In the genomic region with DNA sequence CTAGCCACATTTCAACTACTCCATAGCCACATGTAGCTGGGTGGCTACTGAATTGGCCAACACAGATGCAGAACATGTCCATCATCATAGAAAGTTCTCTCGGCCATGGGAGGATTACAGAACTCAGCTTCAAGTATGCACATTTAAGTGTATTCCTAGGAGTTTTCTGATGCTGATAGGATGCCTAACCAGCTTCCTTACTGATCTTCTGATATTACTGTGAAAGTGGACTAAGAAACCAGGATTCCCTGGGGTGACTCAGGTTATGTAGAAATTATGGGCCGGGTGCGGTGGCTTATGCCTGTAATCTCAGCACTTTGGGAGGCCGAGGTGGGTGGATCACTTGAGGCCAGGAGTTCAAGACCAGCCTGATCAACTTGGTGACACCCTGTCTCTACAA, we compare ENCODE assay signal across 20 cellular contexts.
A peak's percentile ranks its signal among the peaks of the same experiment; 100 is the strongest.
DNase-seq lines count a peak whose midpoint lies in the region; ATAC-seq and TF ChIP-seq lines count a peak whose summit lies in the region.
"Had no signal": no experiment of that assay in that cellular context is flagged by ENCODE, and none has a peak within 500 bp of the region (broad histone marks: within the 10 kb centered on the region; RNA-seq: fewer than 3 reads in every experiment).

No MANE protein-coding gene starts in this region.

- H3K4me3 ChIP-seq in right atrium auricular region: no peak overlapping the region
- H3K4me3 ChIP-seq in heart right ventricle: no peak overlapping the region
- no peak overlapping the region for H3K4me3 ChIP-seq in endodermal cell (ENCODE audit: low read length)
- H3K4me3 ChIP-seq in trophoblast cell (ENCODE audit: low read depth, low read length): no peak overlapping the region
- H3K4me3 ChIP-seq: A549; BLaER1 treated with 17β-estradiol and CSF1 and Interleukin-3, amounts not matched to agents 10 nM and 100 nM had no signal

- H3K4me1 ChIP-seq in right atrium auricular region: no peaks in the 10 kb centered on the region
- no peaks in the 10 kb centered on the region for H3K4me1 ChIP-seq in heart right ventricle
- H3K4me1 ChIP-seq in endodermal cell (ENCODE audit: control insufficient read depth, insufficient read depth, low read length): no peaks in the 10 kb centered on the region
- H3K4me1 ChIP-seq in trophoblast cell (ENCODE audit: control insufficient read depth in 1 of 2, insufficient read depth in 2 of 2, low read length in 2 of 2): no peaks in the 10 kb centered on the region
- H3K4me1 ChIP-seq: A549; BLaER1 treated with 17β-estradiol and CSF1 and Interleukin-3, amounts not matched to agents 10 nM and 100 nM; Caco-2 had no signal

- H4K12ac ChIP-seq in trophoblast cell (ENCODE audit: low read depth, low read length): no peak overlapping the region

- H3K79me2 ChIP-seq in trophoblast cell (ENCODE audit: control insufficient read depth, insufficient read depth, low read length, poor library complexity): no peaks in the 10 kb centered on the region

- H3K27ac Mint-ChIP-seq in endodermal cell: no peak overlapping the region
- H3K27ac Mint-ChIP-seq: B cell; CD4-positive, alpha-beta T cell; CD8-positive, alpha-beta T cell had no signal

- H3K18ac ChIP-seq in trophoblast cell (ENCODE audit: low read length): no peak overlapping the region

- WGBS in heart right ventricle, 2 donors: 94 to 95% methylated on average over 4 of the region's 4 CpGs
- WGBS in endodermal cell (ENCODE audit: insufficient coverage in 1 of 2, insufficient read length in 1 of 2), 2 experiments: 93 to 100% methylated on average over 1 to 4 of the region's 4 CpGs
- no CpG with 5 or more reads among the region's 4 CpGs for WGBS in trophoblast cell (ENCODE audit: extremely low coverage, insufficient coverage, insufficient read length)

- H2BK120ac ChIP-seq in trophoblast cell (ENCODE audit: insufficient read depth, low read length, poor library complexity): no peak overlapping the region

- no peak overlapping the region for H3K14ac ChIP-seq in trophoblast cell (ENCODE audit: low read length)

- H2AFZ ChIP-seq in trophoblast cell (ENCODE audit: insufficient read depth, low read length, poor library complexity): no peak overlapping the region

- H3K9ac ChIP-seq in endodermal cell (ENCODE audit: extremely low read depth, low read length, poor library complexity, severe bottlenecking) (no peak overlapping the region), trophoblast cell (ENCODE audit: low read length) (no peak overlapping the region)
- H3K9ac ChIP-seq: BLaER1 treated with 17β-estradiol and CSF1 and Interleukin-3, amounts not matched to agents 10 nM and 100 nM had no signal

- H3K4me1 Mint-ChIP-seq in endodermal cell: peaks cover 6% of the 10 kb centered on the region
- H3K4me1 Mint-ChIP-seq: B cell had no signal

- H3K36me3 Mint-ChIP-seq in endodermal cell (ENCODE audit: low read depth): no peaks in the 10 kb centered on the region
- H3K36me3 Mint-ChIP-seq: CD8-positive, alpha-beta T cell had no signal

- no peak overlapping the region for H3K4me3 Mint-ChIP-seq in endodermal cell
- H3K4me3 Mint-ChIP-seq: B cell; CD4-positive, alpha-beta T cell; CD8-positive, alpha-beta T cell had no signal

- no peaks in the 10 kb centered on the region for H3K9me3 Mint-ChIP-seq in endodermal cell
- H3K9me3 Mint-ChIP-seq: CD4-positive, alpha-beta T cell; CD8-positive, alpha-beta T cell had no signal

- H3K27me3 ChIP-seq in right atrium auricular region: no peaks in the 10 kb centered on the region
- H3K27me3 ChIP-seq in heart right ventricle: peaks cover 0 to 43% (median 19%) of the 10 kb centered on the region in 7 donors
- no peaks in the 10 kb centered on the region for H3K27me3 ChIP-seq in endodermal cell (ENCODE audit: control insufficient read depth, insufficient read depth, low read length, poor library complexity, severe bottlenecking)
- no peaks in the 10 kb centered on the region for H3K27me3 ChIP-seq in trophoblast cell (ENCODE audit: insufficient read depth, low read length)
- H3K27me3 ChIP-seq: BLaER1 treated with 17β-estradiol and CSF1 and Interleukin-3, amounts not matched to agents 10 nM and 100 nM had no signal

- DNase-seq in right atrium auricular region (ENCODE audit: low spot score) (peak; percentile 26), heart right ventricle (no peak), amniotic epithelial cell (ENCODE audit: low read depth) (peak; percentile 2), endodermal cell (peak; percentile 17), trophoblast cell (peak; percentile 68 to 87), GM19240 (ENCODE audit: insufficient read length, low spot score) (no peak)
- DNase-seq: AML-193; Caco-2; Calu3; CD4-positive, alpha-beta T cell; CD8-positive, alpha-beta T cell; DMS79 treated with DMSO at 0.1 percent for 48 hours; GF-D8 had no signal

- ATAC-seq in heart right ventricle: no peak
- ATAC-seq in GM19397 (IDR thresholded peaks at IDR 0.05; ENCODE audit: unreplicated experiment): no peak
- ATAC-seq in GM18858 (IDR thresholded peaks at IDR 0.05; ENCODE audit: unreplicated experiment): no peak
- ATAC-seq: A549; CD8-positive, alpha-beta T cell had no signal

- H4K8ac ChIP-seq in trophoblast cell (ENCODE audit: low read depth, low read length): no peak overlapping the region

- no peak overlapping the region for H2BK12ac ChIP-seq in trophoblast cell (ENCODE audit: low read length)

- H3K4me2 ChIP-seq in trophoblast cell (ENCODE audit: low read length): no peak overlapping the region
- H3K4me2 ChIP-seq: A549; BLaER1 treated with 17β-estradiol and CSF1 and Interleukin-3, amounts not matched to agents 10 nM and 100 nM had no signal

- no peak overlapping the region for H2BK5ac ChIP-seq in trophoblast cell (ENCODE audit: low read depth, low read length, poor library complexity)

- H4K91ac ChIP-seq in trophoblast cell (ENCODE audit: low read depth, low read length): no peak overlapping the region

- no peak overlapping the region for H3K4ac ChIP-seq in trophoblast cell (ENCODE audit: low read depth, low read length)

- intact Hi-C loops in heart right ventricle (cut with DNase I): no loop called here

- H3K27ac ChIP-seq in right atrium auricular region (no peak overlapping the region), heart right ventricle (no peak overlapping the region), endodermal cell (ENCODE audit: low read depth, low read length) (no peak overlapping the region), trophoblast cell (ENCODE audit: low read depth, low read length) (no peak overlapping the region)
- H3K27ac ChIP-seq: 22Rv1; A549; BLaER1 treated with 17β-estradiol and CSF1 and Interleukin-3, amounts not matched to agents 10 nM and 100 nM; C4-2B had no signal

- no peaks in the 10 kb centered on the region for H3K27me3 Mint-ChIP-seq in endodermal cell (ENCODE audit: insufficient read depth)

- H3K9me3 ChIP-seq in right atrium auricular region (no peaks in the 10 kb centered on the region), heart right ventricle (no peaks in the 10 kb centered on the region), endodermal cell (ENCODE audit: control insufficient read depth, low read length) (no peaks in the 10 kb centered on the region), trophoblast cell (ENCODE audit: insufficient read depth, low read depth, low read length) (no peaks in the 10 kb centered on the region)
- H3K9me3 ChIP-seq: A549; BLaER1 treated with 17β-estradiol and CSF1 and Interleukin-3, amounts not matched to agents 10 nM and 100 nM; Caco-2 had no signal

- H2AK5ac ChIP-seq in trophoblast cell (ENCODE audit: low read length): no peak overlapping the region

- TF ChIP-seq CTCF in right atrium auricular region (IDR thresholded peaks at IDR 0.05) (no peak), heart right ventricle (IDR thresholded peaks at IDR 0.05) (no peak), endodermal cell (conservative IDR thresholded peaks at IDR 0.05) (no peak)

- H3K23ac ChIP-seq in trophoblast cell (ENCODE audit: low read length): no peak overlapping the region

- no peaks in the 10 kb centered on the region for H3K79me1 ChIP-seq in trophoblast cell (ENCODE audit: low read length)

- H3K36me3 ChIP-seq in right atrium auricular region (no peaks in the 10 kb centered on the region), heart right ventricle (no peaks in the 10 kb centered on the region), endodermal cell (ENCODE audit: control insufficient read depth, insufficient read depth, low read length) (no peaks in the 10 kb centered on the region), trophoblast cell (ENCODE audit: control insufficient read depth in 1 of 2, insufficient read depth in 2 of 2, low read length in 2 of 2) (no peaks in the 10 kb centered on the region)
- H3K36me3 ChIP-seq: BLaER1 treated with 17β-estradiol and CSF1 and Interleukin-3, amounts not matched to agents 10 nM and 100 nM had no signal

Comparison
In these comparisons a context has a peak if more than half of its experiments do, and no peak if none do; other contexts are left out.
1. DNase-seq: peak in right atrium auricular region (single experiment), amniotic epithelial cell (single experiment), endodermal cell (single experiment) and trophoblast cell (2 of 2); none in heart right ventricle (0 of 2) and GM19240 (single experiment).